In the genomic region with DNA sequence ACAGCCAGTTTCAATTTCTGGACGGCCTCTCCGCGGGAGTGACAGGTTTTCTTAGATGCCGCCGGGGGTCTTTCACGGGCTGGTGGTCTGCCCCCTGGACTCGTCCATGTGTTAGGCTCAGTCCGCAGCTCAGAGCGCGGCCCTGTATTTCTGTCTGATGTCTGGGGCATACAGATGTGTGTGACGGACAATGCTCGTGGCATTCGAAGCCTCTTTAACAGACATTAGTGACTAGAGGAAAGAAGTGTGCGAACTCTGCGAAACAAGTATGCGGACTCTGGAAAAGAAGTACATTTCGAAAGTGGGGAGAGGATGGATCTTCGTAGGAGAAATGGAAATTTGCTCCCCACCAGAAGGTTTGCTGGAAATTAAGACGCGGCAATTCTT, we compare ENCODE assay signal across 8 cellular contexts. TPM values are rescaled to one million over a fixed set of nuclear protein-coding genes. Genes with fewer than 3 reads are reported as not detected.
A peak's percentile ranks its signal among the peaks of the same experiment; 100 is the strongest.
DNase-seq lines count a peak whose midpoint lies in the region; ATAC-seq and TF ChIP-seq lines count a peak whose summit lies in the region.

No MANE protein-coding gene starts in this region.

- POLR2A ChIA-PET in T-cell (lab: Charles Lee): no interaction called here

- peak overlapping the region; percentile 98 for H3K4me3 Mint-ChIP-seq in T-helper 1 cell treated with Interleukin-12 subunit alpha and Interleukin-12 subunit beta and Interleukin-4 antibody, amounts not matched to agents 30 μg/mL and 1 μg/mL, for 36 hours
- H3K4me3 Mint-ChIP-seq in T-cell (peak overlapping the region; percentile 94 to 99 (median 94)), osteocyte (ENCODE audit: unreplicated experiment) (peak overlapping the region; percentile 87)

- no peaks in the 10 kb centered on the region for H3K36me3 Mint-ChIP-seq in T-helper 1 cell treated with Interleukin-12 subunit alpha and Interleukin-12 subunit beta and Interleukin-4 antibody, amounts not matched to agents 30 μg/mL and 1 μg/mL, for 36 hours (ENCODE audit: low read depth)
- H3K36me3 Mint-ChIP-seq in T-cell: no peaks in the 10 kb centered on the region
- no peaks in the 10 kb centered on the region for H3K36me3 Mint-ChIP-seq in osteocyte (ENCODE audit: unreplicated experiment)

- CTCF ChIA-PET in T-cell (lab: Charles Lee): interaction anchor here (1.1 to 1.8 kb wide), 4 partner anchors 9 to 184 kb away, joined by 3 to 6 read pairs (median 4); no protein-coding TSS in a partner anchor

- ATAC-seq in T-cell (replicated peaks in 1 of 4): no peak
- no peak for ATAC-seq in GM18519 (IDR thresholded peaks at IDR 0.05; ENCODE audit: low FRiP score, unreplicated experiment)
- no peak for ATAC-seq in left lobe of liver

- H3K27me3 Mint-ChIP-seq in T-helper 1 cell treated with Interleukin-12 subunit alpha and Interleukin-12 subunit beta and Interleukin-4 antibody, amounts not matched to agents 30 μg/mL and 1 μg/mL, for 36 hours (ENCODE audit: low read depth): peaks cover 10% of the 10 kb centered on the region
- H3K27me3 Mint-ChIP-seq in T-cell (no peaks in the 10 kb centered on the region), osteocyte (ENCODE audit: unreplicated experiment) (no peaks in the 10 kb centered on the region)

- H3K27ac Mint-ChIP-seq in T-helper 1 cell treated with Interleukin-12 subunit alpha and Interleukin-12 subunit beta and Interleukin-4 antibody, amounts not matched to agents 30 μg/mL and 1 μg/mL, for 36 hours: peak overlapping the region; percentile 98
- peak overlapping the region; percentile 89 to 93 for H3K27ac Mint-ChIP-seq in T-cell
- H3K27ac Mint-ChIP-seq in osteocyte (ENCODE audit: unreplicated experiment): peak overlapping the region; percentile 96

- TF ChIP-seq CTCF in fibroblast of mammary gland (conservative IDR thresholded peaks at IDR 0.05; ENCODE audit: control insufficient read depth, insufficient read depth, low read depth, low read length) (no peak), osteocyte (IDR thresholded peaks at IDR 0.05) (no peak)

- H3K9me3 Mint-ChIP-seq in T-helper 1 cell treated with Interleukin-12 subunit alpha and Interleukin-12 subunit beta and Interleukin-4 antibody, amounts not matched to agents 30 μg/mL and 1 μg/mL, for 36 hours: no peaks in the 10 kb centered on the region
- no peaks in the 10 kb centered on the region for H3K9me3 Mint-ChIP-seq in T-cell
- no peaks in the 10 kb centered on the region for H3K9me3 Mint-ChIP-seq in osteocyte (ENCODE audit: unreplicated experiment)

- peak overlapping the region; percentile 86 for H3K4me3 ChIP-seq in fibroblast of mammary gland (ENCODE audit: control insufficient read depth, low read depth, low read length)

- DNase-seq in T-helper 1 cell: no peak
- DNase-seq in T-cell: peak in 3 of 34 experiments; percentile 3 to 11 (median 3)
- DNase-seq in fibroblast of mammary gland (ENCODE audit: low read depth): peak; percentile 28
- DNase-seq in osteocyte (ENCODE audit: extremely low spot score, unreplicated experiment): no peak
- DNase-seq in left lobe of liver (ENCODE audit: low spot score): no peak
- DNase-seq in NCI-H2029 treated with DMSO at 0.1 percent for 48 hours (lab: John Stamatoyannopoulos, UW): no peak

- H3K4me1 Mint-ChIP-seq in T-helper 1 cell treated with Interleukin-12 subunit alpha and Interleukin-12 subunit beta and Interleukin-4 antibody, amounts not matched to agents 30 μg/mL and 1 μg/mL, for 36 hours (ENCODE audit: low read depth): peaks cover 16% of the 10 kb centered on the region
- H3K4me1 Mint-ChIP-seq in T-cell: peaks cover 17 to 33% (median 19%) of the 10 kb centered on the region in 3 donors
- H3K4me1 Mint-ChIP-seq in osteocyte (ENCODE audit: unreplicated experiment): peaks cover 30% of the 10 kb centered on the region

RNA-seq across cellular contexts. Expression of a gene that starts 0.8 kb away (rescaled TPM):
- total RNA-seq in T-cell (10 to 100 TPM; 35.6 to 47.1 (median 37.3) TPM), osteocyte (50.8 and 52.3 TPM in 2 replicates), left lobe of liver (43.8 TPM)
